12 cellular contexts compared by ENCODE assay signal in the genomic region with DNA sequence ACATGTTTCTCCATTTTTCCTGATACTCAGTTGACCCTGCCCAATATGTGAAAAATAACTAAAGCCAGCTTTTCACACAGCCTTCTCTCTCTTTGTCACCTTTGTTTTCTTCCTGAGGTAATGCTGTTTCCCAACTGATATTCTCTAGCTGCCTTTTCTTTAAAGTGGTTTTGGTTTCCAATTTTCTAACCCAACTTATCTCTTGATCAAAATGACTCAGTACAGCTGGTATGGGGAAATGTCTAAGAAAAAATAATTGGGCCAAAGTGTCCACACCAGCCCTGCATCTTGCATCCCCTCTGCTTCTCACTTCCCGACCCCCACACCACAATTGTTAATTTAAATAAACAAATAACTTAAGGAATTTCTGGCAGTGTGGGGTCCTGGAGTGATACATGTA.
A peak's percentile ranks its signal among the peaks of the same experiment; 100 is the strongest.
DNase-seq lines count a peak whose midpoint lies in the region; ATAC-seq and TF ChIP-seq lines count a peak whose summit lies in the region.
"Had no signal": no experiment of that assay in that cellular context is flagged by ENCODE, and none has a peak within 500 bp of the region (broad histone marks: within the 10 kb centered on the region; RNA-seq: fewer than 3 reads in every experiment).

No MANE protein-coding gene starts in this region.

- H3K4me1 Mint-ChIP-seq in naive thymus-derived CD4-positive, alpha-beta T cell = no peaks in the 10 kb centered on the region
- H3K4me1 Mint-ChIP-seq: activated naive CD4-positive, alpha-beta T cell treated with anti-CD3 and anti-CD28 coated beads, Interleukin-2, amount 50 U/mL, for 24 hours had no signal

- H3K9me3 Mint-ChIP-seq in naive thymus-derived CD4-positive, alpha-beta T cell = peaks cover 0 to 5% (median 0%) of the 10 kb centered on the region in 11 donors
- H3K9me3 Mint-ChIP-seq: activated naive CD4-positive, alpha-beta T cell treated with anti-CD3 and anti-CD28 coated beads, Interleukin-2, amount 50 U/mL, for 24 hours; WTC11 had no signal

- DNase-seq in PC-3 = peak; percentile 84
- peak; percentile 39 for DNase-seq in glomerular endothelial cell (ENCODE audit: extremely low read depth, low read depth, low spot score)
- DNase-seq in naive thymus-derived CD4-positive, alpha-beta T cell = no peak
- no peak for DNase-seq in superior temporal gyrus (ENCODE audit: extremely low spot score)
- no peak for DNase-seq in left lobe of liver (ENCODE audit: low spot score)
- DNase-seq: esophagus squamous epithelium, stomach had no signal

- no peaks in the 10 kb centered on the region for H3K36me3 Mint-ChIP-seq in naive thymus-derived CD4-positive, alpha-beta T cell
- H3K36me3 Mint-ChIP-seq: activated naive CD4-positive, alpha-beta T cell treated with anti-CD3 and anti-CD28 coated beads, Interleukin-2, amount 50 U/mL, for 24 hours; WTC11 had no signal

- H3K27ac Mint-ChIP-seq in naive thymus-derived CD4-positive, alpha-beta T cell = no peak overlapping the region
- H3K27ac Mint-ChIP-seq: activated naive CD4-positive, alpha-beta T cell treated with anti-CD3 and anti-CD28 coated beads, Interleukin-2, amount 50 U/mL, for 24 hours; WTC11 had no signal

- BruUV-seq in PC-3 (replicated peaks; lab: Mats Ljungman, UMichigan) = no TSS peak

- H3K27me3 ChIP-seq in PC-3 (ENCODE audit: low read length) = no peaks in the 10 kb centered on the region
- no peaks in the 10 kb centered on the region for H3K27me3 ChIP-seq in naive thymus-derived CD4-positive, alpha-beta T cell (ENCODE audit: control insufficient read depth in 2 of 2, insufficient read depth in 2 of 2, low read length in 2 of 2)
- H3K27me3 ChIP-seq: esophagus squamous epithelium, stomach had no signal

- H3K36me3 ChIP-seq in PC-3 (ENCODE audit: low read depth, low read length) = no peaks in the 10 kb centered on the region
- H3K36me3 ChIP-seq in naive thymus-derived CD4-positive, alpha-beta T cell (ENCODE audit: control insufficient read depth in 2 of 3, insufficient read depth in 3 of 3, low read length in 3 of 3) = no peaks in the 10 kb centered on the region
- H3K36me3 ChIP-seq: esophagus squamous epithelium, stomach had no signal

- no peaks in the 10 kb centered on the region for H3K79me2 ChIP-seq in PC-3 (ENCODE audit: low read length)

- H3F3A ChIP-seq in PC-3 (ENCODE audit: low read length, unreplicated experiment) = peaks cover 4% of the 10 kb centered on the region

- peak overlapping the region; percentile 32 for H3K4me2 ChIP-seq in PC-3 (ENCODE audit: low read length)

- peaks cover 38% of the 10 kb centered on the region for H3K4me1 ChIP-seq in PC-3 (ENCODE audit: insufficient read depth, low read length)
- no peaks in the 10 kb centered on the region for H3K4me1 ChIP-seq in naive thymus-derived CD4-positive, alpha-beta T cell (ENCODE audit: control insufficient read depth in 2 of 2, insufficient read depth in 2 of 2, low read length in 2 of 2)
- H3K4me1 ChIP-seq: esophagus squamous epithelium, stomach had no signal

- H4K20me1 ChIP-seq in PC-3 (ENCODE audit: low read length) = no peaks in the 10 kb centered on the region

- POLR2A ChIA-PET in PC-3 (lab: Charles Lee; ENCODE audit: unreplicated experiment) = no interaction called here
- POLR2A ChIA-PET in naive thymus-derived CD4-positive, alpha-beta T cell (lab: Charles Lee) = no interaction called here

- 0 out of 2 replicates have a peak, but pooled peaks cover 3% of the 10 kb centered on the region for H3K9me3 ChIP-seq in PC-3 (ENCODE audit: low read length)
- H3K9me3 ChIP-seq in naive thymus-derived CD4-positive, alpha-beta T cell (ENCODE audit: control insufficient read depth in 2 of 3, low read length in 3 of 3) = no peaks in the 10 kb centered on the region
- H3K9me3 ChIP-seq: esophagus squamous epithelium, stomach had no signal

- peak overlapping the region; percentile 30 for H3K27ac ChIP-seq in PC-3 (ENCODE audit: low read length)
- H3K27ac ChIP-seq in naive thymus-derived CD4-positive, alpha-beta T cell (ENCODE audit: low read depth, low read length) = no peak overlapping the region
- H3K27ac ChIP-seq: esophagus squamous epithelium, stomach had no signal

- CTCF ChIA-PET in PC-3 (lab: Charles Lee) = no interaction called here
- CTCF ChIA-PET in naive thymus-derived CD4-positive, alpha-beta T cell (lab: Charles Lee) = interaction anchor here (0.6 kb wide), 1 partner anchor 11 kb away, joined by 3 read pairs; no protein-coding TSS in a partner anchor

- intact Hi-C loops in PC-3 (cut with micrococcal nuclease) = no loop called here
- intact Hi-C loops in naive thymus-derived CD4-positive, alpha-beta T cell (cut with micrococcal nuclease) = no loop called here

- no peak overlapping the region for H2AFZ ChIP-seq in PC-3 (ENCODE audit: low read length)

- H3K9ac ChIP-seq in PC-3 (ENCODE audit: low read length) = no peak overlapping the region

- no peaks in the 10 kb centered on the region for H3K27me3 Mint-ChIP-seq in naive thymus-derived CD4-positive, alpha-beta T cell
- H3K27me3 Mint-ChIP-seq: activated naive CD4-positive, alpha-beta T cell treated with anti-CD3 and anti-CD28 coated beads, Interleukin-2, amount 50 U/mL, for 24 hours had no signal

- no peaks in the 10 kb centered on the region for H3K9me2 ChIP-seq in PC-3 (replicated peaks; ENCODE audit: low read length)

- no peak for TF ChIP-seq CTCF in PC-3 (conservative IDR thresholded peaks at IDR 0.05; ENCODE audit: low read depth, low read length)

- H3K4me3 Mint-ChIP-seq in naive thymus-derived CD4-positive, alpha-beta T cell = no peak overlapping the region
- H3K4me3 Mint-ChIP-seq: activated naive CD4-positive, alpha-beta T cell treated with anti-CD3 and anti-CD28 coated beads, Interleukin-2, amount 50 U/mL, for 24 hours; WTC11 had no signal

- ATAC-seq in GM18517 (IDR thresholded peaks at IDR 0.05; ENCODE audit: unreplicated experiment) = peak; percentile 46
- ATAC-seq in HG02623 (IDR thresholded peaks at IDR 0.05; ENCODE audit: unreplicated experiment) = peak; percentile 49
- ATAC-seq in PC-3 = peak; percentile 35
- no peak for ATAC-seq in naive thymus-derived CD4-positive, alpha-beta T cell
- ATAC-seq in left lobe of liver = no peak
- no peak for ATAC-seq in GM21381 (IDR thresholded peaks at IDR 0.05; ENCODE audit: unreplicated experiment)
- ATAC-seq: WTC11 had no signal

- no peak overlapping the region for H3K4me3 ChIP-seq in PC-3 (ENCODE audit: low read length)
- H3K4me3 ChIP-seq in naive thymus-derived CD4-positive, alpha-beta T cell (ENCODE audit: low read length) = no peak overlapping the region
- H3K4me3 ChIP-seq: esophagus squamous epithelium, stomach had no signal

Comparison
In these comparisons a context has a peak if more than half of its experiments do, and no peak if none do; other contexts are left out.
1. ATAC-seq: peak in GM18517 (single experiment), HG02623 (single experiment) and PC-3 (single experiment); none in naive thymus-derived CD4-positive, alpha-beta T cell (single experiment), left lobe of liver (single experiment) and GM21381 (single experiment).
2. DNase-seq: peak in PC-3 (single experiment) and glomerular endothelial cell (single experiment); none in naive thymus-derived CD4-positive, alpha-beta T cell (0 of 9), superior temporal gyrus (single experiment) and left lobe of liver (single experiment).